ENCODE assay signal across 21 cellular contexts in the genomic region with DNA sequence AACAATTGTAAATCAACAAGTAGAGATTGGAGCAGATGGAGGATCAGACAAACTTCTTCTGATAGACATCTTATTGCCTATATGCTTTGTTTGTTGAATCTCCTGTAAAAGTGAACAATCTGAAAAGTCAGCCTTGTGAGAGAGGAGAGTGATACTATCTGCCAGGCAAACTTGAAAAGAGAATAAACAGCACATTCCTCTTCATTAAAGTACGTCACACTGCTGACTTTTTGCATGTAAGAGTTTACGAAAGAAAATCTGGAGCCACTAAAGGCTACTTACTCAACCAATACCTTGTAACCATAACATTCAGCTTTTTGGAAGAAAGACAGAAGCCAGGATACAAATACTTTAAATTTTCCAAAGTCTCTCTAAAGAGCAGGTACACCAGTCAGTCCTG. TPM values are rescaled to one million over a fixed set of nuclear protein-coding genes. Genes with fewer than 3 reads are reported as not detected.
DNase-seq lines count a peak whose midpoint lies in the region; ATAC-seq, FAIRE-seq and TF ChIP-seq lines count a peak whose summit lies in the region.
"Had no signal": no experiment of that assay in that cellular context is flagged by ENCODE, and none has a peak within 500 bp of the region (broad histone marks: within the 10 kb centered on the region; RNA-seq: fewer than 3 reads in every experiment).

No MANE protein-coding gene starts in this region.

- H3K9ac ChIP-seq in GM12878 (ENCODE audit: control insufficient read depth, insufficient read depth, low read length) (no peak overlapping the region), neural progenitor cell (no peak overlapping the region)
- H3K9ac ChIP-seq: KMS-11 had no signal

- SMC1A ChIA-PET in GM12878 (lab: Charles Lee; ENCODE audit: uncharacterized antibody, unreplicated experiment), result no interaction called here

- H3K27ac Mint-ChIP-seq in neural progenitor cell, result peak overlapping the region; percentile 89
- no peak overlapping the region for H3K27ac Mint-ChIP-seq in type B pancreatic cell
- H3K27ac Mint-ChIP-seq: CD4-positive, alpha-beta memory T cell; HFFc6 had no signal

- no peak overlapping the region for H3K4me3 ChIP-seq in AG10803 (ENCODE audit: low read length)
- no peak overlapping the region for H3K4me3 ChIP-seq in GM12878
- H3K4me3 ChIP-seq in fibroblast of the aortic adventitia (ENCODE audit: low read depth, low read length), result no peak overlapping the region
- no peak overlapping the region for H3K4me3 ChIP-seq in neural progenitor cell
- H3K4me3 ChIP-seq: Peyer's patch had no signal

- H3K27me3 Mint-ChIP-seq in neural progenitor cell (ENCODE audit: insufficient read depth, low read depth) (no peaks in the 10 kb centered on the region), type B pancreatic cell (peaks cover 10% of the 10 kb centered on the region)
- H3K27me3 Mint-ChIP-seq: CD4-positive, alpha-beta memory T cell had no signal

- H3K9me3 ChIP-seq in GM12878 (replicated peaks; ENCODE audit: control insufficient read depth, insufficient read depth, low read length) (no peaks in the 10 kb centered on the region), neural progenitor cell (ENCODE audit: low read depth) (no peaks in the 10 kb centered on the region)
- H3K9me3 ChIP-seq: BE2C, Peyer's patch had no signal

- peaks cover 6% of the 10 kb centered on the region for H3K4me1 Mint-ChIP-seq in neural progenitor cell
- no peaks in the 10 kb centered on the region for H3K4me1 Mint-ChIP-seq in type B pancreatic cell (ENCODE audit: unreplicated experiment)
- H3K4me1 Mint-ChIP-seq: CD4-positive, alpha-beta memory T cell had no signal

- no peak for TF ChIP-seq RAD21 in GM12878 (IDR thresholded peaks at IDR 0.05; ENCODE audit: insufficient read depth, low read depth, low read length)

- CTCF ChIA-PET in GM12878 (lab: Yijun Ruan, JAX), result no interaction called here

- 48% methylated on average over 2 of the region's 2 CpGs for WGBS in GM12878 (ENCODE audit: insufficient coverage, insufficient replicate concordance, low lambda C conversion rate, missing lambda C conversion rate)

- H3K27ac ChIP-seq in GM12878 (ENCODE audit: control insufficient read depth, insufficient read depth) (no peak overlapping the region), neural progenitor cell (no peak overlapping the region)
- H3K27ac ChIP-seq: KMS-11, Peyer's patch had no signal

- peak; percentile 23 for FAIRE-seq in GM12878 (lab: Jason Lieb, UNC)
- FAIRE-seq: A204.1 had no signal

- no peak overlapping the region for H3K4me2 ChIP-seq in GM12878 (ENCODE audit: control insufficient read depth, insufficient read depth)
- no peak overlapping the region for H3K4me2 ChIP-seq in neural progenitor cell
- H3K4me2 ChIP-seq: KMS-11 had no signal

- in situ Hi-C loops in GM12878 (cut with MboI), result no loop called here

- H3K27me3 ChIP-seq in GM12878 (replicated peaks in 1 of 2; ENCODE audit: control insufficient read depth in 2 of 2, insufficient read depth in 2 of 2, low read length in 1 of 2) (no peaks in the 10 kb centered on the region), neural progenitor cell (no peaks in the 10 kb centered on the region)
- H3K27me3 ChIP-seq: Peyer's patch had no signal

- BruUV-seq in GM12878 (replicated peaks; lab: Mats Ljungman, UMichigan), result no TSS peak

- no peak for TF ChIP-seq POLR2A in GM12878 (IDR thresholded peaks at IDR 0.05; ENCODE audit: low read depth, low read length)

- H3F3A ChIP-seq in neural progenitor cell (ENCODE audit: low read depth), result no peaks in the 10 kb centered on the region

- H4K20me1 ChIP-seq in GM12878 (ENCODE audit: control insufficient read depth, insufficient read depth), result no peaks in the 10 kb centered on the region
- H4K20me1 ChIP-seq in neural progenitor cell (ENCODE audit: low read depth), result no peaks in the 10 kb centered on the region

- H2AFZ ChIP-seq in GM12878 (ENCODE audit: control insufficient read depth, low read depth, low read length), result no peak overlapping the region
- peak overlapping the region; percentile 83 for H2AFZ ChIP-seq in neural progenitor cell (replicated peaks)

- H3K4me1 ChIP-seq in GM12878 (ENCODE audit: control insufficient read depth, insufficient read depth, low read length) (no peaks in the 10 kb centered on the region), neural progenitor cell (peaks cover 10% of the 10 kb centered on the region)
- H3K4me1 ChIP-seq: BE2C, Peyer's patch had no signal

- H3K79me2 ChIP-seq in GM12878 (ENCODE audit: control insufficient read depth, insufficient read depth, low read length) (no peaks in the 10 kb centered on the region), neural progenitor cell (ENCODE audit: low read depth) (no peaks in the 10 kb centered on the region)

- no peak overlapping the region for H3K4me3 Mint-ChIP-seq in neural progenitor cell
- no peak overlapping the region for H3K4me3 Mint-ChIP-seq in type B pancreatic cell
- H3K4me3 Mint-ChIP-seq: CD4-positive, alpha-beta memory T cell; HFFc6 had no signal

- H3K36me3 Mint-ChIP-seq in neural progenitor cell, result no peaks in the 10 kb centered on the region
- no peaks in the 10 kb centered on the region for H3K36me3 Mint-ChIP-seq in type B pancreatic cell
- H3K36me3 Mint-ChIP-seq: CD4-positive, alpha-beta memory T cell had no signal

- no peak for TF ChIP-seq EP300 in GM12878 (IDR thresholded peaks at IDR 0.05; ENCODE audit: borderline replicate concordance in 1 of 2, control insufficient read depth in 1 of 2, low read depth in 2 of 2, low read length in 2 of 2)

- ATAC-seq in GM12878 (no peak), esophagus mucosa (no peak), GM19328 (IDR thresholded peaks at IDR 0.05; ENCODE audit: unreplicated experiment) (no peak)

- TF ChIP-seq CTCF in AG10803 (conservative IDR thresholded peaks at IDR 0.05; ENCODE audit: low read length), result no peak
- no peak for TF ChIP-seq CTCF in GM12878 (IDR thresholded peaks at IDR 0.05 in 2 of 3, conservative IDR thresholded peaks at IDR 0.05 in 1 of 3; ENCODE audit: control insufficient read depth in 2 of 3, extremely low read depth in 1 of 3, insufficient read depth in 1 of 3, low read depth in 3 of 3, low read length in 3 of 3)
- TF ChIP-seq CTCF in fibroblast of the aortic adventitia (IDR thresholded peaks at IDR 0.05; ENCODE audit: insufficient read depth, low read length), result no peak
- TF ChIP-seq CTCF in neural progenitor cell (IDR thresholded peaks at IDR 0.05), result no peak
- no peak for TF ChIP-seq CTCF in type B pancreatic cell (conservative IDR thresholded peaks at IDR 0.05)

- H3K9me3 Mint-ChIP-seq in neural progenitor cell, result peaks cover 12% of the 10 kb centered on the region
- H3K9me3 Mint-ChIP-seq in type B pancreatic cell, result no peaks in the 10 kb centered on the region

- POLR2A ChIA-PET in GM12878 (lab: Charles Lee), result no interaction called here

- no peaks in the 10 kb centered on the region for H3K36me3 ChIP-seq in GM12878 (ENCODE audit: control insufficient read depth in 2 of 2, insufficient read depth in 2 of 2, low read length in 1 of 2)
- H3K36me3 ChIP-seq in neural progenitor cell, result no peaks in the 10 kb centered on the region
- H3K36me3 ChIP-seq: BE2C, Peyer's patch had no signal

- intact Hi-C loops in GM12878 (cut with micrococcal nuclease; ENCODE audit: unreplicated experiment), result no loop called here

- DNase-seq in AG10803 (ENCODE audit: low read depth), result peak; percentile 46
- no peak for DNase-seq in GM12878 (ENCODE audit: low read depth, low spot score)
- DNase-seq in fibroblast of the aortic adventitia (ENCODE audit: low read depth), result peak; percentile 70
- no peak for DNase-seq in neural progenitor cell (ENCODE audit: low spot score)
- no peak for DNase-seq in MV-4-11 (lab: John Stamatoyannopoulos, UW)
- no peak for DNase-seq in type B pancreatic cell (ENCODE audit: extremely low spot score, unreplicated experiment)
- DNase-seq: BE2C; CD4-positive, alpha-beta memory T cell; GF-D8; GOT3; HFFc6; MM.1S; NCI-H1930; NCI-H2171 treated with DMSO at 0.1 percent for 48 hours; NCI-H510A; Peyer's patch; Right ventricle myocardium superior had no signal

- RAD21 ChIA-PET in GM12878 (lab: Charles Lee; ENCODE audit: unreplicated experiment), result no interaction called here

TF ChIP-seq in GM12878, 131 proteins besides CTCF, POLR2A, EP300 and RAD21 (continues in another document):
- no peak for TF ChIP-seq ZNF207 (IDR thresholded peaks at IDR 0.05; ENCODE audit: borderline replicate concordance)

RNA-seq across cellular contexts. Expression of a gene that starts 42.5 kb away (rescaled TPM):
- 0.20 TPM in 1 of 2 replicates, not detected in the other for total RNA-seq in GM12878 (2013; cell fraction: nucleolus; rRNA removed)
- not detected in 2 replicates for total RNA-seq in GM12878 (2014; rRNA removed)
- not detected in 2 replicates for total RNA-seq in GM12878 (2014; rRNA removed; fragmentation: Illumina TruSeq; extraction: Trizol)
- not detected in 2 replicates for total RNA-seq in GM12878 (2021)
- polyA plus RNA-seq in GM12878 (2011; ENCODE audit: low read depth), result not detected
- not detected in 2 replicates for polyA plus RNA-seq in GM12878 (2011; rRNA removed)
- polyA plus RNA-seq in GM12878 (2011; cell fraction: cytosol; rRNA removed), result not detected in 2 replicates
- polyA plus RNA-seq in GM12878 (2011; cell fraction: nucleus; rRNA removed), result not detected in 2 replicates
- not detected in 2 replicates for polyA plus RNA-seq in GM12878 (2012)
- not detected in 2 replicates for polyA plus RNA-seq in GM12878 (2014; fragmentation: Illumina TruSeq; extraction: Trizol)
- not detected for polyA plus RNA-seq in GM12878 (2014; fragmentation: Nextera tagmentation; extraction: Ambion mirVana)
- not detected in 2 replicates for polyA plus RNA-seq in GM12878 (2014; rRNA removed)
- polyA plus RNA-seq in GM12878 (2016; fragmentation: Nextera tagmentation; extraction: Ambion mirVana), result not detected
- polyA minus RNA-seq in GM12878 (2011; rRNA and poly(A)+ RNA removed), result not detected in 2 replicates
- polyA minus RNA-seq in GM12878 (2011; cell fraction: cytosol; rRNA and poly(A)+ RNA removed), result not detected in 2 replicates
- polyA minus RNA-seq in GM12878 (2011; cell fraction: nucleus; rRNA and poly(A)+ RNA removed), result not detected in 2 replicates
- 1.3 and 23.3 TPM in 2 replicates for total RNA-seq in fibroblast of the aortic adventitia (ENCODE audit: low replicate concordance)
- total RNA-seq in neural progenitor cell (ENCODE audit: low replicate concordance), result 2.0 and 2.2 TPM in 2 replicates
- total RNA-seq in esophagus mucosa, result 2.6 TPM
- 2.1 and 18.2 TPM in 2 replicates for total RNA-seq in type B pancreatic cell (ENCODE audit: low replicate concordance)
- total RNA-seq: CD4-positive, alpha-beta memory T cell; HFFc6 had no signal
- polyA plus RNA-seq: CD4-positive, alpha-beta memory T cell had no signal

Comparison
In these comparisons a context has a peak if more than half of its experiments do, and no peak if none do; other contexts are left out.
1. DNase-seq: peak in AG10803 (single experiment) and fibroblast of the aortic adventitia (single experiment); none in GM12878 (single experiment), neural progenitor cell (single experiment), MV-4-11 (single experiment) and type B pancreatic cell (single experiment).